Comparison of ENCODE assay signal across 15 cellular contexts in the genomic region with DNA sequence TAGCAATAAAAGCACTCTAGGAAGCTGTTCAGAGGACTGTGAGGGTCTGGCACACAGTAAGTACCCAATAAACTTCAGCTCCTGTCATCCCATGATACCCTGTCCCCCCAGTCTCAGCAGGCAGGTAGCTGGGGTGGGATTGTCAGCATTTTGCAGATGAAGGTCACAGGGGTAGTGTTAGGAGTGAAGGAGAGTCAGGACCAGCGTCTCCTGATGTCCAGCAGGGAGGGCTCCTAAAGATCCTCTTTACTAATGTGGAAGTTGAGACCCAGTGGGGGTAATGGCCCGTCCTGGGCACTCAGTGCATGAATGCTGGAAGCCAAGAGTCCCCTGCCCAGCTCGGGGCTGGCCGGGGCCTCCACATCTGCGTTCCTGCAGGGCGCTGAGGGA. TPM values are rescaled to one million over a fixed set of nuclear protein-coding genes. Genes with fewer than 3 reads are reported as not detected.
DNase-seq lines count a peak whose midpoint lies in the region; ATAC-seq and TF ChIP-seq lines count a peak whose summit lies in the region.
"Had no signal": no experiment of that assay in that cellular context is flagged by ENCODE, and none has a peak within 500 bp of the region (broad histone marks: within the 10 kb centered on the region; RNA-seq: fewer than 3 reads in every experiment).

No MANE protein-coding gene starts in this region.

- intact Hi-C loops in dendritic cell treated with granulocyte-macrophage colony-stimulating factor and Interleukin-4, amounts not matched to agents 40 ng/mL and 50 ng/mL, for 4 days (cut with micrococcal nuclease): no loop called here
- intact Hi-C loops in mucosa of descending colon (cut with DNase I, micrococcal nuclease): no loop called here

- H3K27me3 ChIP-seq in BLaER1 (no peaks in the 10 kb centered on the region), MM.1S (replicated peaks; ENCODE audit: insufficient read depth, low read length) (no peaks in the 10 kb centered on the region)
- H3K27me3 ChIP-seq: BE2C had no signal

- no peak overlapping the region for H3K27ac Mint-ChIP-seq in dendritic cell treated with granulocyte-macrophage colony-stimulating factor and Interleukin-4, amounts not matched to agents 40 ng/mL and 50 ng/mL, for 4 days
- H3K27ac Mint-ChIP-seq in naive B cell: no peak overlapping the region
- H3K27ac Mint-ChIP-seq: HFFc6 had no signal

- DNase-seq in MM.1S (no peak), naive B cell (no peak), mucosa of descending colon (no peak), NCI-H1048 (lab: John Stamatoyannopoulos, UW) (no peak)
- DNase-seq: SIG-M5 had no signal

- peaks cover 25% of the 10 kb centered on the region for H3K4me1 Mint-ChIP-seq in dendritic cell treated with granulocyte-macrophage colony-stimulating factor and Interleukin-4, amounts not matched to agents 40 ng/mL and 50 ng/mL, for 4 days (ENCODE audit: low read depth)
- peaks cover 35 to 38% (median 37%) of the 10 kb centered on the region in 3 donors for H3K4me1 Mint-ChIP-seq in naive B cell

- peak overlapping the region; percentile 78 for H3K4me3 Mint-ChIP-seq in dendritic cell treated with granulocyte-macrophage colony-stimulating factor and Interleukin-4, amounts not matched to agents 40 ng/mL and 50 ng/mL, for 4 days
- H3K4me3 Mint-ChIP-seq in naive B cell: peak overlapping the region in 6 of 8 donors; percentile 82 to 91 (median 88)

- peak overlapping the region; percentile 81 for H3K4me2 ChIP-seq in BLaER1
- H3K4me2 ChIP-seq in MM.1S (ENCODE audit: low read depth, low read length): peak overlapping the region; percentile 98

- TF ChIP-seq CTCF in MM.1S (IDR thresholded peaks at IDR 0.05; ENCODE audit: low read length) (no peak), mucosa of descending colon (IDR thresholded peaks at IDR 0.05) (no peak)

- H3K9me3 Mint-ChIP-seq in dendritic cell treated with granulocyte-macrophage colony-stimulating factor and Interleukin-4, amounts not matched to agents 40 ng/mL and 50 ng/mL, for 4 days: no peaks in the 10 kb centered on the region
- H3K9me3 Mint-ChIP-seq in naive B cell: no peaks in the 10 kb centered on the region
- H3K9me3 Mint-ChIP-seq: activated T-cell treated with anti-CD3 and anti-CD28 coated beads, Interleukin-2, amount 50 U/mL, for 4 hours; HFFc6 had no signal

- H3K9me3 ChIP-seq in BLaER1 (no peaks in the 10 kb centered on the region), MM.1S (replicated peaks; ENCODE audit: insufficient read depth, low read length) (no peaks in the 10 kb centered on the region), mucosa of descending colon (no peaks in the 10 kb centered on the region)
- H3K9me3 ChIP-seq: BE2C had no signal

- H3K9me2 ChIP-seq in MM.1S (replicated peaks; ENCODE audit: insufficient read depth, low read length): no peaks in the 10 kb centered on the region

- H3K36me3 ChIP-seq in BLaER1 (peaks cover 3% of the 10 kb centered on the region; the same call in 1 of the 2 replicates), MM.1S (replicated peaks; ENCODE audit: insufficient read depth, low read length) (no peaks in the 10 kb centered on the region), mucosa of descending colon (ENCODE audit: low read depth) (no peaks in the 10 kb centered on the region)
- H3K36me3 ChIP-seq: BE2C had no signal

- H3K4me3 ChIP-seq in BLaER1 (no peak overlapping the region), MM.1S (ENCODE audit: low read length) (peak overlapping the region; percentile 71; the same call in 1 of the 2 replicates), mucosa of descending colon (no peak overlapping the region)
- H3K4me3 ChIP-seq: lung had no signal

- peaks cover 3% of the 10 kb centered on the region for H3K27me3 Mint-ChIP-seq in dendritic cell treated with granulocyte-macrophage colony-stimulating factor and Interleukin-4, amounts not matched to agents 40 ng/mL and 50 ng/mL, for 4 days
- no peaks in the 10 kb centered on the region for H3K27me3 Mint-ChIP-seq in naive B cell

- no peaks in the 10 kb centered on the region for H3K79me2 ChIP-seq in MM.1S (ENCODE audit: low read length)

- H3K9ac ChIP-seq in BLaER1 (no peak overlapping the region), MM.1S (ENCODE audit: low read length) (no peak overlapping the region)

- no peaks in the 10 kb centered on the region for H3F3A ChIP-seq in MM.1S (ENCODE audit: insufficient read depth, low read length)

- no peak overlapping the region for H2AFZ ChIP-seq in MM.1S (ENCODE audit: low read length)

- H4K20me1 ChIP-seq in BLaER1 (no peaks in the 10 kb centered on the region), MM.1S (ENCODE audit: insufficient read depth, low read length) (no peaks in the 10 kb centered on the region)

- H3K4me1 ChIP-seq in BLaER1 (peaks cover 34% of the 10 kb centered on the region), MM.1S (ENCODE audit: low read length) (peaks cover 21% of the 10 kb centered on the region), mucosa of descending colon (ENCODE audit: low read depth) (peaks cover 24% of the 10 kb centered on the region)

- H3K27ac ChIP-seq in BLaER1: no peak overlapping the region
- no peak overlapping the region for H3K27ac ChIP-seq in MM.1S (ENCODE audit: low read length)

- H3K36me3 Mint-ChIP-seq in dendritic cell treated with granulocyte-macrophage colony-stimulating factor and Interleukin-4, amounts not matched to agents 40 ng/mL and 50 ng/mL, for 4 days (ENCODE audit: low read depth): peaks cover 70% of the 10 kb centered on the region
- H3K36me3 Mint-ChIP-seq in naive B cell: peaks cover 0 to 22% of the 10 kb centered on the region in 2 donors

- ATAC-seq in naive B cell (ENCODE audit: low read depth in 2 of 2) (no peak), mucosa of descending colon (no peak), HG03378 (IDR thresholded peaks at IDR 0.05; ENCODE audit: unreplicated experiment) (no peak), HG03108 (IDR thresholded peaks at IDR 0.05; ENCODE audit: unreplicated experiment) (no peak)

RNA-seq across cellular contexts. Expression of gene EDN2, which starts 31.3 kb away (rescaled TPM):
- polyA plus RNA-seq in naive B cell (ENCODE audit: low read depth in 6 of 6): not detected
- 1 to 10 TPM; 1.6 to 5.8 (median 2.0) TPM for total RNA-seq in mucosa of descending colon
- total RNA-seq: activated T-cell treated with anti-CD3 and anti-CD28 coated beads, Interleukin-2, amount 50 U/mL, for 4 hours; dermis microvascular lymphatic vessel endothelial cell; HFFc6; osteocyte had no signal
